Comparison of ENCODE assay signal across 3 cellular contexts in the genomic region with DNA sequence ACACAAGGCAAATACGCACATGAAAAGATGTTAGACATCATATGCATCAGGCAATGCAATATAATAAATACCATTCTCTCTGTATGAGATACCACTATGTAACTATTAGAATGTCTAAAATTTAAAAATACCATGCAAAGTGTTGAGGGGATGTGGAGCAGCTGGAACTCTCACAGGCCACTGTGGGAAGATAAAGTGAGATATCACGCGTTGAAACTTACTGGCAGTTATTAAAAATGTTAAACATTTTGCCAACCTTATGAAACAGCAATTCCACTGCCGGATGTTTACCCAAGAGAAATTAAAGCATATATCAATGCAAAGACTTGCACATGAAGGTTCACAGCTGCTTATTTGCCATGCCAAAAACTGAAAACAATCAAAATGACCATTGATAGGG.
"Had no signal": no experiment of that assay in that cellular context is flagged by ENCODE, and none has a peak within 500 bp of the region (broad histone marks: within the 10 kb centered on the region; RNA-seq: fewer than 3 reads in every experiment).

No MANE protein-coding gene starts in this region.

- H3K4me3 ChIP-seq: GM12878 had no signal

- DNase-seq: GDM1, GF-D8 had no signal
